ENCODE assay signal across 8 cellular contexts in genomic region chr16:56931769-56932587, GRCh38.
DNase-seq lines count a peak whose midpoint lies in the region; FAIRE-seq and TF ChIP-seq lines count a peak whose summit lies in the region.

Gene HERPUD1 (plus strand): TSS chr16:56932142. CDS start chr16:56932245, 103 bp downstream.

- peak within 1 kb of the TSS; percentile 87 for H3K4me2 ChIP-seq in Loucy (ENCODE audit: low read depth, low read length, poor library complexity, severe bottlenecking)

- peaks cover 19% of the 10 kb centered on the region; the same call in 1 of the 2 replicates for H3K36me3 ChIP-seq in Loucy (ENCODE audit: insufficient read depth, low read length)

- peaks cover 49% of the 10 kb centered on the region for H3K79me2 ChIP-seq in Loucy (ENCODE audit: insufficient read depth, low read length)

- H3K4me1 ChIP-seq in Loucy (ENCODE audit: insufficient read depth, low read length, poor library complexity, severe bottlenecking) = peaks cover 39% of the 10 kb centered on the region

- no peaks in the 10 kb centered on the region for H3F3A ChIP-seq in Loucy (ENCODE audit: low read depth)

- peak within 1 kb of the TSS; percentile 93 to 99 (median 98) for H3K4me3 Mint-ChIP-seq in nephron
- peak within 1 kb of the TSS; percentile 99 for H3K4me3 Mint-ChIP-seq in stimulated activated naive CD8-positive, alpha-beta T cell treated with anti-CD3 and anti-CD28 coated beads, Interleukin-15, Interleukin-2, amounts not matched to agents 100 ng/mL and 50 ng/mL, for 24 hours

- DNase-seq in ELF-1 (ENCODE audit: low read depth, low spot score) = peak; percentile 98
- peak; percentile 98 for DNase-seq in H54 (ENCODE audit: insufficient read length, low spot score)
- peak; percentile 99 for DNase-seq in activated T-helper 9 cell treated with anti-CD3 and anti-CD28 coated beads, Interleukin-2, amount 50 U/mL, for 16 hours (ENCODE audit: low read depth)
- DNase-seq in fibroblast of peridontal ligament (ENCODE audit: extremely low read depth) = peak; percentile 96

- no peaks in the 10 kb centered on the region for H3K9me3 ChIP-seq in Loucy (ENCODE audit: insufficient read depth, low read depth, low read length)

- TF ChIP-seq POLR2A in H54 (IDR thresholded peaks at IDR 0.05; ENCODE audit: low read depth, low read length) = peak; percentile 86
- peak; percentile 98 for TF ChIP-seq POLR2A in Raji (IDR thresholded peaks at IDR 0.05; ENCODE audit: insufficient read depth, low read depth, low read length)

- peak within 1 kb of the TSS; percentile 87 to 98 (median 97) for H3K27ac Mint-ChIP-seq in nephron
- H3K27ac Mint-ChIP-seq in stimulated activated naive CD8-positive, alpha-beta T cell treated with anti-CD3 and anti-CD28 coated beads, Interleukin-15, Interleukin-2, amounts not matched to agents 100 ng/mL and 50 ng/mL, for 24 hours = peak within 1 kb of the TSS; percentile 98

- H4K20me1 ChIP-seq in Loucy (ENCODE audit: insufficient read depth, low read length, poor library complexity, severe bottlenecking) = peaks cover 36% of the 10 kb centered on the region

- H3K36me3 Mint-ChIP-seq in nephron (ENCODE audit: low read depth) = peaks cover 19% of the 10 kb centered on the region
- peaks cover 46% of the 10 kb centered on the region for H3K36me3 Mint-ChIP-seq in stimulated activated naive CD8-positive, alpha-beta T cell treated with anti-CD3 and anti-CD28 coated beads, Interleukin-15, Interleukin-2, amounts not matched to agents 100 ng/mL and 50 ng/mL, for 24 hours (ENCODE audit: low read depth)

- peak within 1 kb of the TSS; percentile 95 for H3K4me3 ChIP-seq in Loucy (ENCODE audit: low read length, poor library complexity, severe bottlenecking)

- H3K4me1 Mint-ChIP-seq in nephron = peaks cover 45% of the 10 kb centered on the region
- peaks cover 44% of the 10 kb centered on the region for H3K4me1 Mint-ChIP-seq in stimulated activated naive CD8-positive, alpha-beta T cell treated with anti-CD3 and anti-CD28 coated beads, Interleukin-15, Interleukin-2, amounts not matched to agents 100 ng/mL and 50 ng/mL, for 24 hours (ENCODE audit: low read depth)

- no peaks in the 10 kb centered on the region for H3K27me3 ChIP-seq in Loucy (ENCODE audit: insufficient read depth, low read length, poor library complexity, severe bottlenecking)

- H2AFZ ChIP-seq in Loucy (ENCODE audit: low read length) = peak within 1 kb of the TSS; percentile 77

- H3K9me2 ChIP-seq in Loucy (replicated peaks; ENCODE audit: low read depth, low read length) = no peaks in the 10 kb centered on the region

- TF ChIP-seq CTCF in Loucy (conservative IDR thresholded peaks at IDR 0.05; ENCODE audit: low read length) = no peak
- peak in 1 of 3 experiments; percentile 32 for TF ChIP-seq CTCF in nephron (IDR thresholded peaks at IDR 0.05; ENCODE audit: unreplicated experiment in 3 of 3)

- peak within 1 kb of the TSS; percentile 92 for H3K9ac ChIP-seq in Loucy (ENCODE audit: low read depth, low read length, poor library complexity, severe bottlenecking)

- H3K27me3 Mint-ChIP-seq in nephron (ENCODE audit: low read depth) = no peaks in the 10 kb centered on the region
- no peaks in the 10 kb centered on the region for H3K27me3 Mint-ChIP-seq in stimulated activated naive CD8-positive, alpha-beta T cell treated with anti-CD3 and anti-CD28 coated beads, Interleukin-15, Interleukin-2, amounts not matched to agents 100 ng/mL and 50 ng/mL, for 24 hours

- FAIRE-seq in H54 (lab: Jason Lieb, UNC) = peak; percentile 55

- H3K9me3 Mint-ChIP-seq in nephron = no peaks in the 10 kb centered on the region
- H3K9me3 Mint-ChIP-seq in stimulated activated naive CD8-positive, alpha-beta T cell treated with anti-CD3 and anti-CD28 coated beads, Interleukin-15, Interleukin-2, amounts not matched to agents 100 ng/mL and 50 ng/mL, for 24 hours = no peaks in the 10 kb centered on the region

Comparison
In these comparisons a context has a peak if more than half of its experiments do, and no peak if none do; other contexts are left out.
1. Peak in every context shown above with its lines: DNase-seq and H3K4me3 ChIP-seq.